In genomic region chr14:53181463-53182081, GRCh38 we compare ENCODE assay signal across 8 cellular contexts. TPM values are rescaled to one million over a fixed set of nuclear protein-coding genes. Genes with fewer than 3 reads are reported as not detected.
DNase-seq lines count a peak whose midpoint lies in the region; ATAC-seq lines count a peak whose summit lies in the region.
"Not testable (repeated sequence)": the region's sequence is repeated elsewhere in the genome, so short reads cannot be mapped to it uniquely, and the experiment has no call there.

No MANE protein-coding gene starts in this region.

- H3K9me3 Mint-ChIP-seq in activated CD8-positive, alpha-beta memory T cell treated with anti-CD3 and anti-CD28 coated beads, Interleukin-2, amount 10 ng/mL, durations not matched to agents 7 days and 5 days (ENCODE audit: low read depth); activated T-helper 1 cell treated with anti-CD3 and anti-CD28 coated beads, Interleukin-12 subunit alpha, Interleukin-12 subunit beta, Interleukin-2, Interleukin-4 antibody, amounts not matched to agents 30 ng/mL and 10 ng/mL and 1 ng/mL, durations not matched to agents 14 hours and 24 hours and 36 hours; activated naive CD8-positive, alpha-beta T cell treated with anti-CD3 and anti-CD28 coated beads, Interleukin-2, amount 50 U/mL, for 24 hours; memory B cell: not testable (repeated sequence)

- intact Hi-C loops in activated T-helper 1 cell treated with anti-CD3 and anti-CD28 coated beads, Interleukin-12 subunit alpha, Interleukin-12 subunit beta, Interleukin-2, Interleukin-4 antibody, amounts not matched to agents 30 ng/mL and 10 ng/mL and 1 ng/mL, durations not matched to agents 14 hours and 24 hours and 36 hours (cut with micrococcal nuclease), result not testable (repeated sequence)

- not testable (repeated sequence) for H3K27me3 Mint-ChIP-seq in activated CD8-positive, alpha-beta memory T cell treated with anti-CD3 and anti-CD28 coated beads, Interleukin-2, amount 10 ng/mL, durations not matched to agents 7 days and 5 days; activated T-helper 1 cell treated with anti-CD3 and anti-CD28 coated beads, Interleukin-12 subunit alpha, Interleukin-12 subunit beta, Interleukin-2, Interleukin-4 antibody, amounts not matched to agents 30 ng/mL and 10 ng/mL and 1 ng/mL, durations not matched to agents 14 hours and 24 hours and 36 hours (ENCODE audit: insufficient read depth); activated naive CD8-positive, alpha-beta T cell treated with anti-CD3 and anti-CD28 coated beads, Interleukin-2, amount 50 U/mL, for 24 hours
- H3K27me3 Mint-ChIP-seq in memory B cell, result peaks cover 10% of the 10 kb centered on the region

- peak; percentile 3 for DNase-seq in SW480 (ENCODE audit: low spot score)
- peak; percentile 26 for DNase-seq in activated CD4-positive, alpha-beta T cell treated with anti-CD3 and anti-CD28 coated beads for 48 hours
- not testable (repeated sequence) for DNase-seq in activated CD8-positive, alpha-beta memory T cell treated with anti-CD3 and anti-CD28 coated beads, Interleukin-2, amount 10 ng/mL, durations not matched to agents 7 days and 5 days; activated T-helper 1 cell treated with anti-CD3 and anti-CD28 coated beads, Interleukin-12 subunit alpha, Interleukin-12 subunit beta, Interleukin-2, Interleukin-4 antibody, amounts not matched to agents 30 ng/mL and 10 ng/mL and 1 ng/mL, durations not matched to agents 14 hours and 24 hours and 36 hours (ENCODE audit: low spot score); activated naive CD8-positive, alpha-beta T cell treated with anti-CD3 and anti-CD28 coated beads, Interleukin-2, amount 50 U/mL, for 24 hours; memory B cell (ENCODE audit: low spot score in 2 of 2)
- DNase-seq in stimulated activated CD4-positive, alpha-beta T cell treated with anti-CD3 and anti-CD28 coated beads, Interleukin-1b, Interleukin-23, amount 100 ng/mL, for 48 hours, result peak; percentile 44
- peak; percentile 38 for DNase-seq in stimulated activated naive CD4-positive, alpha-beta T cell treated with Interleukin-2 at 50 U/mL for 16 hours (lab: John Stamatoyannopoulos, UW)

- peaks cover 14% of the 10 kb centered on the region for H3K4me1 Mint-ChIP-seq in activated CD8-positive, alpha-beta memory T cell treated with anti-CD3 and anti-CD28 coated beads, Interleukin-2, amount 10 ng/mL, durations not matched to agents 7 days and 5 days
- H3K4me1 Mint-ChIP-seq in activated T-helper 1 cell treated with anti-CD3 and anti-CD28 coated beads, Interleukin-12 subunit alpha, Interleukin-12 subunit beta, Interleukin-2, Interleukin-4 antibody, amounts not matched to agents 30 ng/mL and 10 ng/mL and 1 ng/mL, durations not matched to agents 14 hours and 24 hours and 36 hours (ENCODE audit: low read depth), result peaks cover 59% of the 10 kb centered on the region
- H3K4me1 Mint-ChIP-seq in activated naive CD8-positive, alpha-beta T cell treated with anti-CD3 and anti-CD28 coated beads, Interleukin-2, amount 50 U/mL, for 24 hours, result peaks cover 29% of the 10 kb centered on the region
- H3K4me1 Mint-ChIP-seq in memory B cell, result not testable (repeated sequence)

- H3K27ac Mint-ChIP-seq in activated CD8-positive, alpha-beta memory T cell treated with anti-CD3 and anti-CD28 coated beads, Interleukin-2, amount 10 ng/mL, durations not matched to agents 7 days and 5 days, result peak overlapping the region; percentile 37
- H3K27ac Mint-ChIP-seq in activated T-helper 1 cell treated with anti-CD3 and anti-CD28 coated beads, Interleukin-12 subunit alpha, Interleukin-12 subunit beta, Interleukin-2, Interleukin-4 antibody, amounts not matched to agents 30 ng/mL and 10 ng/mL and 1 ng/mL, durations not matched to agents 14 hours and 24 hours and 36 hours, result peak overlapping the region; percentile 67
- peak overlapping the region; percentile 11 for H3K27ac Mint-ChIP-seq in activated naive CD8-positive, alpha-beta T cell treated with anti-CD3 and anti-CD28 coated beads, Interleukin-2, amount 50 U/mL, for 24 hours
- H3K27ac Mint-ChIP-seq in memory B cell, result peak overlapping the region; percentile 68

- ATAC-seq in activated CD8-positive, alpha-beta memory T cell treated with anti-CD3 and anti-CD28 coated beads, Interleukin-2, amount 10 ng/mL, durations not matched to agents 7 days and 5 days; activated naive CD8-positive, alpha-beta T cell treated with anti-CD3 and anti-CD28 coated beads, Interleukin-2, amount 50 U/mL, for 24 hours; memory B cell (ENCODE audit: low read depth): not testable (repeated sequence)

- H3K4me3 Mint-ChIP-seq in activated CD8-positive, alpha-beta memory T cell treated with anti-CD3 and anti-CD28 coated beads, Interleukin-2, amount 10 ng/mL, durations not matched to agents 7 days and 5 days; activated naive CD8-positive, alpha-beta T cell treated with anti-CD3 and anti-CD28 coated beads, Interleukin-2, amount 50 U/mL, for 24 hours; memory B cell: not testable (repeated sequence)
- H3K4me3 Mint-ChIP-seq in activated T-helper 1 cell treated with anti-CD3 and anti-CD28 coated beads, Interleukin-12 subunit alpha, Interleukin-12 subunit beta, Interleukin-2, Interleukin-4 antibody, amounts not matched to agents 30 ng/mL and 10 ng/mL and 1 ng/mL, durations not matched to agents 14 hours and 24 hours and 36 hours, result peak overlapping the region; percentile 54

- peaks cover 15% of the 10 kb centered on the region for H3K36me3 Mint-ChIP-seq in activated CD8-positive, alpha-beta memory T cell treated with anti-CD3 and anti-CD28 coated beads, Interleukin-2, amount 10 ng/mL, durations not matched to agents 7 days and 5 days
- H3K36me3 Mint-ChIP-seq in activated T-helper 1 cell treated with anti-CD3 and anti-CD28 coated beads, Interleukin-12 subunit alpha, Interleukin-12 subunit beta, Interleukin-2, Interleukin-4 antibody, amounts not matched to agents 30 ng/mL and 10 ng/mL and 1 ng/mL, durations not matched to agents 14 hours and 24 hours and 36 hours (ENCODE audit: low read depth); activated naive CD8-positive, alpha-beta T cell treated with anti-CD3 and anti-CD28 coated beads, Interleukin-2, amount 50 U/mL, for 24 hours (ENCODE audit: low read depth); memory B cell: not testable (repeated sequence)

- CTCF ChIA-PET in activated CD8-positive, alpha-beta memory T cell treated with anti-CD3 and anti-CD28 coated beads, Interleukin-2, amount 10 ng/mL, durations not matched to agents 7 days and 5 days (lab: Charles Lee), result not testable (repeated sequence)

RNA-seq across cellular contexts. Expression of gene DDHD1, which starts 28.4 kb away (rescaled TPM):
- total RNA-seq in activated CD8-positive, alpha-beta memory T cell treated with anti-CD3 and anti-CD28 coated beads, Interleukin-2, amount 10 ng/mL, durations not matched to agents 7 days and 5 days, result 10 to 100 TPM; 70.7 to 80.5 TPM
- total RNA-seq in activated T-helper 1 cell treated with anti-CD3 and anti-CD28 coated beads, Interleukin-12 subunit alpha, Interleukin-12 subunit beta, Interleukin-2, Interleukin-4 antibody, amounts not matched to agents 30 ng/mL and 10 ng/mL and 1 ng/mL, durations not matched to agents 14 hours and 24 hours and 36 hours, result 85.5 and 93.1 TPM in 2 replicates

Comparison
In these comparisons a context has a peak if more than half of its experiments do, and no peak if none do; other contexts are left out.
1. H3K27ac Mint-ChIP-seq: peak in every context shown above with its lines; median percentile 68 in memory B cell; 67 in activated T-helper 1 cell treated with anti-CD3 and anti-CD28 coated beads, Interleukin-12 subunit alpha, Interleukin-12 subunit beta, Interleukin-2, Interleukin-4 antibody, amounts not matched to agents 30 ng/mL and 10 ng/mL and 1 ng/mL, durations not matched to agents 14 hours and 24 hours and 36 hours; 37 in activated CD8-positive, alpha-beta memory T cell treated with anti-CD3 and anti-CD28 coated beads, Interleukin-2, amount 10 ng/mL, durations not matched to agents 7 days and 5 days; 11 in activated naive CD8-positive, alpha-beta T cell treated with anti-CD3 and anti-CD28 coated beads, Interleukin-2, amount 50 U/mL, for 24 hours.